23 cellular contexts compared by ENCODE assay signal in the genomic region with DNA sequence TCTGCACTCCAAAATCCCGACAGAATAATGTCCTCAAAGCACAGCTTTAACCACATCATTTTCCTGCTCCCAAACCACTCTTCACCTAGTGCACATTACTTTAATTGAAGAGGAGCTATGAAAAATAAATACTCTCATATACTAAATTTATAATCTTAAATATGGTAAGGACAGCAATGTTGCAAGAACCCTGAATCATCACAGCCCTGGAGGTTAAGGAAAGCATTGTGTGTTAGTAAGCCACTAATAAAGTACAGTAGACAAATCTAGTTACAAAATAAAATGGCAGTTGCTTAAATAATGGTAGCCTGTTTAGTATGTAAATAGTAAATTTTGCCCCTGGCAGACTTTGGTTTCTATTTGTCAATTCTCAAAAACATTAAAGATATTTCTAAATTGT. TPM values are rescaled to one million over a fixed set of nuclear protein-coding genes. Genes with fewer than 3 reads are reported as not detected.
"Had no signal": no experiment of that assay in that cellular context is flagged by ENCODE, and none has a peak within 500 bp of the region (broad histone marks: within the 10 kb centered on the region; RNA-seq: fewer than 3 reads in every experiment).

No MANE protein-coding gene starts in this region.

- H2AFZ ChIP-seq: hepatocyte had no signal

- H3K79me2 ChIP-seq: hepatocyte had no signal

- H3K4me1 ChIP-seq: foreskin keratinocyte, right atrium auricular region, sigmoid colon had no signal

- H3K27ac ChIP-seq: foreskin keratinocyte, hepatocyte, right atrium auricular region, sigmoid colon had no signal

- H3K4me1 Mint-ChIP-seq: endodermal cell; naive thymus-derived CD4-positive, alpha-beta T cell had no signal

- H3K4me2 ChIP-seq: hepatocyte, smooth muscle cell had no signal

- H3K36me3 ChIP-seq: right atrium auricular region, sigmoid colon had no signal

- H3K36me3 Mint-ChIP-seq: naive thymus-derived CD4-positive, alpha-beta T cell; type B pancreatic cell had no signal

- H3K4me3 ChIP-seq: hepatocyte, lung, right atrium auricular region, sigmoid colon, smooth muscle cell had no signal

- ATAC-seq: foreskin keratinocyte; left colon; left ventricle myocardium superior; naive thymus-derived CD4-positive, alpha-beta T cell had no signal

- H3K27me3 Mint-ChIP-seq: dendritic cell treated with granulocyte-macrophage colony-stimulating factor and Interleukin-4, amounts not matched to agents 40 ng/mL and 50 ng/mL, for 4 days; naive thymus-derived CD4-positive, alpha-beta T cell; type B pancreatic cell had no signal

- H3K27me3 ChIP-seq: foreskin keratinocyte, hepatocyte, right atrium auricular region, sigmoid colon had no signal

- H3K27ac Mint-ChIP-seq: dendritic cell treated with granulocyte-macrophage colony-stimulating factor and Interleukin-4, amounts not matched to agents 40 ng/mL and 50 ng/mL, for 4 days; endodermal cell; naive thymus-derived CD4-positive, alpha-beta T cell; type B pancreatic cell had no signal

- DNase-seq: central memory CD4-positive, alpha-beta T cell; endodermal cell; foreskin keratinocyte; head of caudate nucleus; left colon; left ventricle myocardium superior; mesendoderm; naive thymus-derived CD4-positive, alpha-beta T cell; posterior cingulate gyrus; sigmoid colon; stimulated activated CD4-positive, alpha-beta T cell treated with anti-CD3 and anti-CD28 coated beads, Interleukin-2, amount 100 ng/mL, for 48 hours; stimulated activated naive CD4-positive, alpha-beta T cell treated with Interleukin-2 at 50 U/mL for 16 hours had no signal

- FAIRE-seq: endothelial cell of umbilical vein, urothelium cell line had no signal

- H3K9me3 ChIP-seq: right atrium auricular region, sigmoid colon had no signal

- H3K9me3 Mint-ChIP-seq: dendritic cell treated with granulocyte-macrophage colony-stimulating factor and Interleukin-4, amounts not matched to agents 40 ng/mL and 50 ng/mL, for 4 days; endodermal cell; type B pancreatic cell had no signal

- H3K4me3 Mint-ChIP-seq: dendritic cell treated with granulocyte-macrophage colony-stimulating factor and Interleukin-4, amounts not matched to agents 40 ng/mL and 50 ng/mL, for 4 days; endodermal cell; naive thymus-derived CD4-positive, alpha-beta T cell; type B pancreatic cell had no signal

RNA-seq across cellular contexts. Expression of gene CCDC178, which starts 27.0 kb away (rescaled TPM):
- total RNA-seq: foreskin keratinocyte; mononuclear cell; naive thymus-derived CD4-positive, alpha-beta T cell; osteocyte; right atrium auricular region; smooth muscle cell had no signal
- polyA plus RNA-seq: foreskin keratinocyte; hepatocyte; naive thymus-derived CD4-positive, alpha-beta T cell; neural cell; smooth muscle cell had no signal
